Comparison of ENCODE assay signal across 18 cellular contexts in the genomic region with DNA sequence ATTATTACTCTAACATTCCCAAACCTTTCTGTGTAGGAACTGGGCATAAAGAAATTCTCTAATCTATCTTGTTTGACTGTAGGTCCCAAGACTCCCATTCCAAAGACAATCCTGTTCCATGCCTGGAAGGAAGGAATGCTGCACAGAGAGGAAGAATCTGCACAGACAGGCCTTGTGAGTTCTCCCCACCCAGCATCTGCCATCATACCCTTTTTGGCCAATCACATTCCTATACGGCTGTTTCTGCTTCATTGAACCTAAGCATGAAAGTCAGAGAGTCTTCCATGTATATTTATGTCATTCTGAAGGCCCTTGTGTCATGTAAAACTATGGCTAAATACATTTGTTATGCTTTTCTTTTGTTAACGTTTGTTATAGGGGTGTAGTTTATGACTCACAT.
A peak's percentile ranks its signal among the peaks of the same experiment; 100 is the strongest.
DNase-seq lines count a peak whose midpoint lies in the region; ATAC-seq and TF ChIP-seq lines count a peak whose summit lies in the region.
"Had no signal": no experiment of that assay in that cellular context is flagged by ENCODE, and none has a peak within 500 bp of the region (broad histone marks: within the 10 kb centered on the region; RNA-seq: fewer than 3 reads in every experiment).

No MANE protein-coding gene starts in this region.

- H3K4me3 ChIP-seq in GM23338 (no peak overlapping the region), spleen (no peak overlapping the region)
- H3K4me3 ChIP-seq: BLaER1, K562 had no signal

- 41 to 80% (median 66%) methylated on average over 2 of the region's 2 CpGs for WGBS in spleen, 5 donors

- peaks cover 1% of the 10 kb centered on the region for H3K27me3 Mint-ChIP-seq in GM23338 (ENCODE audit: insufficient read depth, low read depth, poor library complexity)
- H3K27me3 Mint-ChIP-seq in WTC11 (ENCODE audit: low read depth) = no peaks in the 10 kb centered on the region
- H3K27me3 Mint-ChIP-seq: CD4-positive, alpha-beta memory T cell had no signal

- TF ChIP-seq CTCF in GM23338 (conservative IDR thresholded peaks at IDR 0.05; ENCODE audit: low read depth in 2 of 2) (no peak), WTC11 (IDR thresholded peaks at IDR 0.05) (no peak), spleen (IDR thresholded peaks at IDR 0.05 in 8 of 11, conservative IDR thresholded peaks at IDR 0.05 in 3 of 11) (no peak)

- ATAC-seq in GM23338 = no peak
- peak; percentile 73 for ATAC-seq in WTC11
- no peak for ATAC-seq in GM21423 (IDR thresholded peaks at IDR 0.05; ENCODE audit: unreplicated experiment)
- no peak for ATAC-seq in GM19452 (IDR thresholded peaks at IDR 0.05; ENCODE audit: unreplicated experiment)
- ATAC-seq: K562 had no signal

- no peak overlapping the region for H3K4me2 ChIP-seq in GM23338
- H3K4me2 ChIP-seq: BLaER1 had no signal

- no peak overlapping the region for H3K27ac ChIP-seq in GM23338 (ENCODE audit: low read depth)
- no peak overlapping the region for H3K27ac ChIP-seq in spleen
- H3K27ac ChIP-seq: BLaER1, HL-60 had no signal

- peak overlapping the region; percentile 1; the same call in 1 of the 2 replicates for H2AFZ ChIP-seq in GM23338

- H3K4me1 Mint-ChIP-seq in GM23338 = peaks cover 5% of the 10 kb centered on the region; the same call in 1 of the 3 replicates
- H3K4me1 Mint-ChIP-seq in WTC11 = peaks cover 5% of the 10 kb centered on the region; the same call in 1 of the 2 replicates
- H3K4me1 Mint-ChIP-seq: CD14-positive monocyte; CD4-positive, alpha-beta memory T cell had no signal

- no peaks in the 10 kb centered on the region for H4K20me1 ChIP-seq in GM23338 (replicated peaks; ENCODE audit: insufficient read depth)
- H4K20me1 ChIP-seq: BLaER1 had no signal

- no peaks in the 10 kb centered on the region for H3F3A ChIP-seq in GM23338 (replicated peaks; ENCODE audit: low read depth)

- POLR2A ChIA-PET in WTC11 (lab: Charles Lee) = no interaction called here

- TF ChIP-seq POLR2A in spleen (IDR thresholded peaks at IDR 0.05) = no peak

- H3K4me1 ChIP-seq in GM23338 (ENCODE audit: insufficient read depth) = peaks cover 4% of the 10 kb centered on the region; the same call in 1 of the 2 replicates
- H3K4me1 ChIP-seq in spleen = no peaks in the 10 kb centered on the region
- H3K4me1 ChIP-seq: BLaER1 had no signal

- peaks cover 5% of the 10 kb centered on the region; the same call in 1 of the 3 replicates for H3K9me3 Mint-ChIP-seq in GM23338
- H3K9me3 Mint-ChIP-seq in WTC11 = peaks cover 15% of the 10 kb centered on the region

- H3K36me3 Mint-ChIP-seq in GM23338 (ENCODE audit: low read depth) (no peaks in the 10 kb centered on the region), WTC11 (no peaks in the 10 kb centered on the region)
- H3K36me3 Mint-ChIP-seq: CD14-positive monocyte; CD4-positive, alpha-beta memory T cell had no signal

- H3K9me3 ChIP-seq in spleen = peaks cover 0 to 2% (median 0%) of the 10 kb centered on the region in 8 donors
- H3K9me3 ChIP-seq: BLaER1 had no signal

- CTCF ChIA-PET in WTC11 (lab: Charles Lee) = no interaction called here

- H3K4me3 Mint-ChIP-seq in GM23338 = no peak overlapping the region
- H3K4me3 Mint-ChIP-seq in WTC11 = no peak overlapping the region
- H3K4me3 Mint-ChIP-seq: CD14-positive monocyte; CD4-positive, alpha-beta memory T cell had no signal

- intact Hi-C loops in spleen (cut with DNase I; ENCODE audit: low total_unique reads) = no loop called here

- H3K27me3 ChIP-seq in GM23338 (ENCODE audit: insufficient read depth) (no peaks in the 10 kb centered on the region), spleen (replicated peaks in 1 of 7) (no peaks in the 10 kb centered on the region)
- H3K27me3 ChIP-seq: BLaER1 had no signal

- H3K9me2 ChIP-seq in GM23338 (ENCODE audit: insufficient read depth) = no peaks in the 10 kb centered on the region

- H3K36me3 ChIP-seq in GM23338 (ENCODE audit: insufficient read depth) = no peaks in the 10 kb centered on the region
- no peaks in the 10 kb centered on the region for H3K36me3 ChIP-seq in spleen
- H3K36me3 ChIP-seq: BLaER1 had no signal

- no peak overlapping the region for H3K27ac Mint-ChIP-seq in GM23338
- no peak overlapping the region for H3K27ac Mint-ChIP-seq in WTC11
- H3K27ac Mint-ChIP-seq: CD14-positive monocyte had no signal

- peak; percentile 2 for DNase-seq in GM23338 (ENCODE audit: low spot score)
- DNase-seq in WTC11 (ENCODE audit: low spot score) = no peak
- peak; percentile 7 for DNase-seq in iPS-NIHi11 (ENCODE audit: low spot score)
- no peak for DNase-seq in NCI-H1694 treated with DMSO at 0.1 percent for 48 hours (lab: John Stamatoyannopoulos, UW)
- DNase-seq in spleen = no peak
- DNase-seq: 8988T; CD4-positive, alpha-beta memory T cell; DMS153; DMS79; GF-D8; HCEC 1CT; IMR-90 had no signal

- no peaks in the 10 kb centered on the region for H3K79me2 ChIP-seq in GM23338 (replicated peaks; ENCODE audit: insufficient read depth)

TF ChIP-seq in GM23338, 12 proteins besides CTCF, POLR2A, EP300 and RAD21 (continues in another document):
- TF ChIP-seq JUNB (IDR thresholded peaks at IDR 0.05; ENCODE audit: unreplicated experiment) (no peak), ZNF331 (CRISPR knock-in tag; IDR thresholded peaks at IDR 0.05; ENCODE audit: low read depth) (no peak), STAT1 (IDR thresholded peaks at IDR 0.05; ENCODE audit: unreplicated experiment) (no peak), EZH2phosphoT487 (IDR thresholded peaks at IDR 0.05; ENCODE audit: unreplicated experiment) (no peak)
- TF ChIP-seq, protein P1, sequence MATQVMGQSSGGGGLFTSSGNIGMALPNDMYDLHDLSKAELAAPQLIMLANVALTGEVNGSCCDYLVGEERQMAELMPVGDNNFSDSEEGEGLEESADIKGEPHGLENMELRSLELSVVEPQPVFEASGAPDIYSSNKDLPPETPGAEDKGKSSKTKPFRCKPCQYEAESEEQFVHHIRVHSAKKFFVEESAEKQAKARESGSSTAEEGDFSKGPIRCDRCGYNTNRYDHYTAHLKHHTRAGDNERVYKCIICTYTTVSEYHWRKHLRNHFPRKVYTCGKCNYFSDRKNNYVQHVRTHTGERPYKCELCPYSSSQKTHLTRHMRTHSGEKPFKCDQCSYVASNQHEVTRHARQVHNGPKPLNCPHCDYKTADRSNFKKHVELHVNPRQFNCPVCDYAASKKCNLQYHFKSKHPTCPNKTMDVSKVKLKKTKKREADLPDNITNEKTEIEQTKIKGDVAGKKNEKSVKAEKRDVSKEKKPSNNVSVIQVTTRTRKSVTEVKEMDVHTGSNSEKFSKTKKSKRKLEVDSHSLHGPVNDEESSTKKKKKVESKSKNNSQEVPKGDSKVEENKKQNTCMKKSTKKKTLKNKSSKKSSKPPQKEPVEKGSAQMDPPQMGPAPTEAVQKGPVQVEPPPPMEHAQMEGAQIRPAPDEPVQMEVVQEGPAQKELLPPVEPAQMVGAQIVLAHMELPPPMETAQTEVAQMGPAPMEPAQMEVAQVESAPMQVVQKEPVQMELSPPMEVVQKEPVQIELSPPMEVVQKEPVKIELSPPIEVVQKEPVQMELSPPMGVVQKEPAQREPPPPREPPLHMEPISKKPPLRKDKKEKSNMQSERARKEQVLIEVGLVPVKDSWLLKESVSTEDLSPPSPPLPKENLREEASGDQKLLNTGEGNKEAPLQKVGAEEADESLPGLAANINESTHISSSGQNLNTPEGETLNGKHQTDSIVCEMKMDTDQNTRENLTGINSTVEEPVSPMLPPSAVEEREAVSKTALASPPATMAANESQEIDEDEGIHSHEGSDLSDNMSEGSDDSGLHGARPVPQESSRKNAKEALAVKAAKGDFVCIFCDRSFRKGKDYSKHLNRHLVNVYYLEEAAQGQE (IDR thresholded peaks at IDR 0.05; ENCODE audit: unreplicated experiment) = no peak

TF ChIP-seq in WTC11, 78 proteins besides CTCF, POLR2A, EP300 and RAD21 (continues in another document):
- TF ChIP-seq, protein P2, sequence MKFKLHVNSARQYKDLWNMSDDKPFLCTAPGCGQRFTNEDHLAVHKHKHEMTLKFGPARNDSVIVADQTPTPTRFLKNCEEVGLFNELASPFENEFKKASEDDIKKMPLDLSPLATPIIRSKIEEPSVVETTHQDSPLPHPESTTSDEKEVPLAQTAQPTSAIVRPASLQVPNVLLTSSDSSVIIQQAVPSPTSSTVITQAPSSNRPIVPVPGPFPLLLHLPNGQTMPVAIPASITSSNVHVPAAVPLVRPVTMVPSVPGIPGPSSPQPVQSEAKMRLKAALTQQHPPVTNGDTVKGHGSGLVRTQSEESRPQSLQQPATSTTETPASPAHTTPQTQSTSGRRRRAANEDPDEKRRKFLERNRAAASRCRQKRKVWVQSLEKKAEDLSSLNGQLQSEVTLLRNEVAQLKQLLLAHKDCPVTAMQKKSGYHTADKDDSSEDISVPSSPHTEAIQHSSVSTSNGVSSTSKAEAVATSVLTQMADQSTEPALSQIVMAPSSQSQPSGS (CRISPR knock-in tag; IDR thresholded peaks at IDR 0.05; ENCODE audit: borderline replicate concordance, low read depth) = no peak
- no peak for TF ChIP-seq SP1 (CRISPR knock-in tag; conservative IDR thresholded peaks at IDR 0.05)
- no peak for TF ChIP-seq ZBTB21 (CRISPR knock-in tag; IDR thresholded peaks at IDR 0.05; ENCODE audit: borderline replicate concordance)
- TF ChIP-seq ZNF263 (CRISPR knock-in tag; IDR thresholded peaks at IDR 0.05; ENCODE audit: low read depth) = no peak
- no peak for TF ChIP-seq GTF2I (CRISPR knock-in tag; conservative IDR thresholded peaks at IDR 0.05)
- TF ChIP-seq CREM (CRISPR knock-in tag; IDR thresholded peaks at IDR 0.05) = no peak
- TF ChIP-seq, protein P3, sequence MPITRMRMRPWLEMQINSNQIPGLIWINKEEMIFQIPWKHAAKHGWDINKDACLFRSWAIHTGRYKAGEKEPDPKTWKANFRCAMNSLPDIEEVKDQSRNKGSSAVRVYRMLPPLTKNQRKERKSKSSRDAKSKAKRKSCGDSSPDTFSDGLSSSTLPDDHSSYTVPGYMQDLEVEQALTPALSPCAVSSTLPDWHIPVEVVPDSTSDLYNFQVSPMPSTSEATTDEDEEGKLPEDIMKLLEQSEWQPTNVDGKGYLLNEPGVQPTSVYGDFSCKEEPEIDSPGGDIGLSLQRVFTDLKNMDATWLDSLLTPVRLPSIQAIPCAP (CRISPR knock-in tag; IDR thresholded peaks at IDR 0.05) = no peak
- no peak for TF ChIP-seq ZNF423 (CRISPR knock-in tag; IDR thresholded peaks at IDR 0.05)
- no peak for TF ChIP-seq ZNF138 (CRISPR knock-in tag; conservative IDR thresholded peaks at IDR 0.05)
- TF ChIP-seq ZNF232 (CRISPR knock-in tag; IDR thresholded peaks at IDR 0.05) = no peak

Comparison
In these comparisons a context has a peak if more than half of its experiments do, and no peak if none do; other contexts are left out.
1. DNase-seq: peak in GM23338 (single experiment) and iPS-NIHi11 (single experiment); none in WTC11 (single experiment), NCI-H1694 treated with DMSO at 0.1 percent for 48 hours (single experiment) and spleen (single experiment).